Comparison of ENCODE assay signal across 34 cellular contexts in the genomic region with DNA sequence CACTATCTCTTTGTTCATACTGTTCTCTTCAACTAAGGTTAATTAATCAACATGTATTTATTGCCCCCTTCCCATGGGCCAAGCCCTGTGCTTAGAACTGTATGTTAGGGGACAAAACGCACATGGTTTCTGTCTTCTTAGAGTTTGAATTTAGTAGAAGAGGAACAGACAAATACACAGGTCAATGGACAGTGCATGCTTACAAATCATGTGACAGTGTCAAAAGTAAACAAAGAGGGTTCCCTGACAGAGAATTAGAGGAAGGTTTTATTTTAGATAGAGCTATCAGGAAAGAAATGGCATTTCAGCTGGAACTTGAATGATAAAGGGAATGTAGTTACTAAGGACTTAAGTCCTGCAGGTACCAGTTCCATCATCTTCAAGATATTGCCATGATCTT.
"Had no signal": no experiment of that assay in that cellular context is flagged by ENCODE, and none has a peak within 500 bp of the region (broad histone marks: within the 10 kb centered on the region; RNA-seq: fewer than 3 reads in every experiment).

No MANE protein-coding gene starts in this region.

- DNase-seq: activated B cell treated with CpG ODN at 0.5 μM for 24 hours; activated CD4-positive, alpha-beta memory T cell treated with anti-CD3 and anti-CD28 coated beads for 36 hours; activated CD4-positive, alpha-beta T cell treated with anti-CD3 and anti-CD28 coated beads for 4 hours; activated CD4-positive, alpha-beta T cell treated with anti-CD3 and anti-CD28 coated beads, Interleukin-2, amount 10 ng/mL, durations not matched to agents 24 days and 14 days; activated CD4-positive, alpha-beta T cell treated with anti-CD3 and anti-CD28 coated beads, Interleukin-2, amount 50 U/mL, for 1 hour; activated CD4-positive, alpha-beta T cell treated with anti-CD3 and anti-CD28 coated beads, Interleukin-2, amount 50 U/mL, for 4 hours; activated CD4-positive, CD25-positive, alpha-beta regulatory T cell treated with anti-CD3 and anti-CD28 coated beads, Interleukin-2, amount 50 U/mL, for 72 hours; activated CD8-positive, alpha-beta memory T cell treated with anti-CD3 and anti-CD28 coated beads, Interleukin-2, amount 50 U/mL, for 4 hours; activated CD8-positive, alpha-beta T cell treated with anti-CD3 and anti-CD28 coated beads for 36 hours; activated effector memory CD4-positive, alpha-beta T cell treated with anti-CD3 and anti-CD28 coated beads, Interleukin-2, amount 50 U/mL, for 16 hours; activated gamma-delta T cell treated with Interleukin-2 at 50 U/mL for 16 hours; activated naive CD4-positive, alpha-beta T cell; activated naive CD4-positive, alpha-beta T cell treated with anti-CD3 and anti-CD28 coated beads for 36 hours; activated naive CD4-positive, alpha-beta T cell treated with anti-CD3 and anti-CD28 coated beads, Interleukin-2, amount 50 U/mL, for 16 hours; activated naive CD8-positive, alpha-beta T cell treated with anti-CD3 and anti-CD28 coated beads for 36 hours; activated T-cell treated with anti-CD3 and anti-CD28 coated beads for 4 hours; activated T-cell treated with anti-CD3 and anti-CD28 coated beads, Interleukin-2, amount 50 U/mL, for 1 hour; activated T-cell treated with anti-CD3 and anti-CD28 coated beads, Interleukin-2, amount 50 U/mL, for 4 hours; activated T-cell treated with anti-CD3 and anti-CD28 coated beads, Interleukin-2, amount 50 U/mL, for 72 hours; adrenal gland; amniotic stem cell; aorta; body of pancreas; brain microvascular endothelial cell; central memory CD4-positive, alpha-beta T cell; T-helper 1 cell; T-helper 2 cell; T-helper 9 cell had no signal

- ATAC-seq: activated CD8-positive, alpha-beta T cell treated with anti-CD3 and anti-CD28 coated beads for 36 hours; activated naive CD4-positive, alpha-beta T cell treated with anti-CD3 and anti-CD28 coated beads, Interleukin-2, amount 50 U/mL, for 72 hours; activated T-cell treated with anti-CD3 and anti-CD28 coated beads, Interleukin-2, amount 50 U/mL, for 4 hours; activated T-cell treated with anti-CD3 and anti-CD28 coated beads, Interleukin-2, amount 50 U/mL, for 72 hours; activated T-helper 17 cell treated with anti-CD3 and anti-CD28 coated beads, Interleukin-2, amount 50 U/mL, for 72 hours; body of pancreas had no signal

- H3K36me3 ChIP-seq: adrenal gland, brain microvascular endothelial cell, breast epithelium had no signal

- H3K4me1 ChIP-seq: body of pancreas, breast epithelium had no signal

- H3K27ac ChIP-seq: adrenal gland, body of pancreas, brain microvascular endothelial cell, breast epithelium, VCaP had no signal

- H3K9me3 ChIP-seq: adrenal gland, body of pancreas, breast epithelium had no signal

- H3K4me3 ChIP-seq: adrenal gland, body of pancreas, breast epithelium had no signal

- FAIRE-seq: astrocyte, TTC549 had no signal

- H3K27me3 ChIP-seq: adrenal gland, body of pancreas, brain microvascular endothelial cell, breast epithelium had no signal
